ENCODE assay signal across 9 cellular contexts in the genomic region with DNA sequence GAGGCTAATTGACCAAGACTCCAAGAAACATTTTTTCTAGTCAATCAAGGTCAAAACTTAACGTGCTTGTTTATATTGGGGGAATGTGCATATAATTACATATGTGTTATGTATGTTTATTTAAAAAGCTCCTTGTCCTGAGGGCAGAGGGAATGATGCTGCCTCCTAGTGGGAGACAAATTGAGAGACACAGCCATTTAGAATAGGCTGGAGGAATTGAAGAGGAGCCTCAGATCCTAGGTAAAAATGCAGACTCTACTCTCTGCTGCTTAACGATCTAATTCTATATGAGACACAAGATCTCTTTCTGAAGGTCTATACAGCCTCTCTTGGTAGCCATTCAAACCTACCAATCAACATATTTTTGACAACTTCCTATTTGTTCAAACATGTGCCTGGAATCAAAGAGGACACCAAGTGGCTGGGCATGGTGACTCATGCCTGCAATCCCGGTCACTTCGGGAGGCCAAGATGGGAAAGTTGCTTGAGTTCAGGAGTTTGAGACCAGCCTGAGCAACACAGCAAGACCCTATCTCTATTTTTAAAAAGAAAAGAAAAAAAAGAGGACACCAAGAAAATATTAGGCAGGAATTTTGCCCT.
DNase-seq lines count a peak whose midpoint lies in the region; ATAC-seq and TF ChIP-seq lines count a peak whose summit lies in the region.
"Had no signal": no experiment of that assay in that cellular context is flagged by ENCODE, and none has a peak within 500 bp of the region (broad histone marks: within the 10 kb centered on the region; RNA-seq: fewer than 3 reads in every experiment).

No MANE protein-coding gene starts in this region.

- H3K9me3 ChIP-seq in mammary epithelial cell (replicated peaks; ENCODE audit: insufficient read depth, low read length): no peaks in the 10 kb centered on the region
- H3K9me3 ChIP-seq in mucosa of descending colon: no peaks in the 10 kb centered on the region

- CTCF ChIA-PET in BJ (lab: Yijun Ruan, JAX): interaction anchor here (0.6 to 1.2 kb wide), 7 partner anchors 9 to 938 kb away, joined by 3 to 5 read pairs (median 3); no protein-coding TSS in a partner anchor
- CTCF ChIA-PET in mammary epithelial cell (lab: Charles Lee; ENCODE audit: low non-redundant PET): interaction anchor here (0.5 to 1.7 kb wide), 3 partner anchors 52 to 57 kb away, joined by 3 to 9 read pairs (median 8); no protein-coding TSS in a partner anchor

- H4K20me1 ChIP-seq in mammary epithelial cell (ENCODE audit: insufficient read depth, low read length): no peaks in the 10 kb centered on the region

- no peak overlapping the region for H3K4me3 ChIP-seq in BJ (ENCODE audit: low read depth, low read length)
- no peak overlapping the region for H3K4me3 ChIP-seq in mammary epithelial cell (replicated peaks in 1 of 3; ENCODE audit: insufficient read depth in 1 of 3, low read depth in 2 of 3, low read length in 3 of 3)
- no peak overlapping the region for H3K4me3 ChIP-seq in mucosa of descending colon
- no peak overlapping the region for H3K4me3 ChIP-seq in dorsolateral prefrontal cortex

- H3K36me3 Mint-ChIP-seq in naive thymus-derived CD8-positive, alpha-beta T cell: no peaks in the 10 kb centered on the region

- BruUV-seq in mammary epithelial cell (replicated peaks; lab: Mats Ljungman, UMichigan): no TSS peak

- in situ Hi-C loops in mammary epithelial cell (cut with MboI; ENCODE audit: low sequenced_read_pairs in 2 of 2): no loop called here

- H3K36me3 ChIP-seq in BJ (ENCODE audit: control insufficient read depth, insufficient read depth, low read length): no peaks in the 10 kb centered on the region
- H3K36me3 ChIP-seq in mammary epithelial cell (ENCODE audit: insufficient read depth, low read length): no peaks in the 10 kb centered on the region
- H3K36me3 ChIP-seq in mucosa of descending colon (ENCODE audit: low read depth): no peaks in the 10 kb centered on the region

- no peak overlapping the region for H3K27ac Mint-ChIP-seq in naive thymus-derived CD8-positive, alpha-beta T cell

- H3K4me2 ChIP-seq in mammary epithelial cell (ENCODE audit: insufficient read depth, low read depth, low read length): no peak overlapping the region

- H3K9me3 Mint-ChIP-seq in naive thymus-derived CD8-positive, alpha-beta T cell: peaks cover 0 to 1% (median 0%) of the 10 kb centered on the region in 9 donors

- peak; percentile 65 for ATAC-seq in mucosa of descending colon
- ATAC-seq in naive thymus-derived CD8-positive, alpha-beta T cell: no peak

- no peak overlapping the region for H3K9ac ChIP-seq in mammary epithelial cell (ENCODE audit: insufficient read depth, low read length)

- no peaks in the 10 kb centered on the region for H3K79me2 ChIP-seq in mammary epithelial cell (ENCODE audit: insufficient read depth, low read length)

- POLR2A ChIA-PET in BJ (lab: Charles Lee): no interaction called here
- POLR2A ChIA-PET in naive thymus-derived CD8-positive, alpha-beta T cell (lab: Charles Lee): no interaction called here

- H3K4me3 Mint-ChIP-seq in naive thymus-derived CD8-positive, alpha-beta T cell: no peak overlapping the region

- H3K27ac ChIP-seq in mammary epithelial cell (ENCODE audit: insufficient read depth, low read depth, low read length): no peak overlapping the region
- peak overlapping the region in 13 of 59 donors; percentile 1 to 42 (median 9) for H3K27ac ChIP-seq in dorsolateral prefrontal cortex

- H3K27me3 Mint-ChIP-seq in naive thymus-derived CD8-positive, alpha-beta T cell: peaks cover 0 to 4% (median 1%) of the 10 kb centered on the region in 5 donors

- 0 out of 2 replicates have a peak, but pooled peaks cover 1% of the 10 kb centered on the region for H3K27me3 ChIP-seq in BJ (ENCODE audit: control insufficient read depth, insufficient read depth, low read length)
- no peaks in the 10 kb centered on the region for H3K27me3 ChIP-seq in mammary epithelial cell (ENCODE audit: insufficient read depth, low read length)
- no peaks in the 10 kb centered on the region for H3K27me3 ChIP-seq in dorsolateral prefrontal cortex

- intact Hi-C loops in mammary epithelial cell (cut with micrococcal nuclease): loop anchor here (1.0 to 5.0 kb wide), 2 partner anchors 55 to 199 kb away; no protein-coding TSS in a partner anchor
- intact Hi-C loops in mucosa of descending colon (cut with DNase I, micrococcal nuclease): no loop called here
- intact Hi-C loops in dorsolateral prefrontal cortex (cut with DNase I): no loop called here

- H3K4me1 ChIP-seq in mammary epithelial cell (ENCODE audit: insufficient read depth, low read length) (peaks cover 5% of the 10 kb centered on the region), mucosa of descending colon (ENCODE audit: low read depth) (no peaks in the 10 kb centered on the region)

- dilution Hi-C loops in mammary epithelial cell (cut with HindIII; ENCODE audit: low sequenced_read_pairs): no loop called here

- 81% methylated on average over 4 of the region's 4 CpGs for WGBS in mammary epithelial cell (ENCODE audit: low coverage, missing lambda C conversion rate)

- peak; percentile 28; the same call in 1 of the 2 replicates for TF ChIP-seq CTCF in BJ (IDR thresholded peaks at IDR 0.05; ENCODE audit: insufficient read depth, low read depth, low read length)
- TF ChIP-seq CTCF in mammary epithelial cell (conservative IDR thresholded peaks at IDR 0.05 in 1 of 2, IDR thresholded peaks at IDR 0.05 in 1 of 2; ENCODE audit: extremely low read depth in 1 of 2, insufficient read depth in 1 of 2, low read depth in 1 of 2, low read length in 2 of 2): peak; percentile 22 to 50
- TF ChIP-seq CTCF in mucosa of descending colon (IDR thresholded peaks at IDR 0.05): no peak
- TF ChIP-seq CTCF in dorsolateral prefrontal cortex (IDR thresholded peaks at IDR 0.05 in 54 of 56, conservative IDR thresholded peaks at IDR 0.05 in 2 of 56; ENCODE audit: low read depth in 1 of 56, partially characterized antibody in 56 of 56): peak in 21 of 56 donors; percentile 10 to 34 (median 21)

- peak; percentile 79 for TF ChIP-seq RAD21 in Ishikawa (IDR thresholded peaks at IDR 0.05; ENCODE audit: low read depth)

- DNase-seq in BJ (ENCODE audit: low read depth): no peak
- DNase-seq in mammary epithelial cell: no peak
- peak in 1 of 3 donors; percentile 31 for DNase-seq in mucosa of descending colon
- no peak for DNase-seq in naive thymus-derived CD8-positive, alpha-beta T cell
- DNase-seq in dorsolateral prefrontal cortex: no peak
- DNase-seq in GDM1 (lab: John Stamatoyannopoulos, UW): no peak
- no peak for DNase-seq in activated CD4-positive, alpha-beta T cell treated with anti-CD3 and anti-CD28 coated beads for 4 hours
- DNase-seq: central memory CD4-positive, alpha-beta T cell had no signal

- no peaks in the 10 kb centered on the region for H3K4me1 Mint-ChIP-seq in naive thymus-derived CD8-positive, alpha-beta T cell

- no peak for TF ChIP-seq EP300 in Ishikawa (IDR thresholded peaks at IDR 0.05; ENCODE audit: borderline replicate concordance)

- H2AFZ ChIP-seq in mammary epithelial cell (ENCODE audit: low read depth, low read length): no peak overlapping the region

TF ChIP-seq in Ishikawa, 13 proteins besides CTCF, POLR2A, EP300 and RAD21:
- no peak for TF ChIP-seq YY1 (IDR thresholded peaks at IDR 0.05; ENCODE audit: low read depth)
TF ChIP-seq in Ishikawa: peak in this region for 0.
